10 cellular contexts compared by ENCODE assay signal in the genomic region with DNA sequence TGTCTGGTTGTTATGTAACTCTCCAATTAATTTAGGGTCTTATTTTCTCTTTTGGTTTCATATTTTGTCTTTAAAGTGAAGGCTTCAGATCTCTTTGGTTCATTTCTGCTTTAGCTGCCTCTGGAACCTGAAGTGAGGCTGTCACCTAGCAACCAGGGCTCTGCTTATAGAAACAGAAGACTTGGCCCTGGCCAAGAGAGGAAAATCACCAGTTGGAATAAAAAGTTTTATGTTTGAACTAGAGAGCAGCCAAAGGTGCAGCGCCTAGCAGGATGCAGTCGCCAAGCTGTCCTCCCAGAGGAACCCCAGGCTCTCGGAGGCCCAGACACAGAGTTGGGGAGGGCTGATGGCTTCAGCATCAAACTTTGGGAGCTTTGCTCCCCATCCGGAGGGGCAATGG. TPM values are rescaled to one million over a fixed set of nuclear protein-coding genes. Genes with fewer than 3 reads are reported as not detected.
A peak's percentile ranks its signal among the peaks of the same experiment; 100 is the strongest.
DNase-seq lines count a peak whose midpoint lies in the region; ATAC-seq, FAIRE-seq and TF ChIP-seq lines count a peak whose summit lies in the region.
"Had no signal": no experiment of that assay in that cellular context is flagged by ENCODE, and none has a peak within 500 bp of the region (broad histone marks: within the 10 kb centered on the region; RNA-seq: fewer than 3 reads in every experiment).

No MANE protein-coding gene starts in this region.

- no peaks in the 10 kb centered on the region for H3K27me3 ChIP-seq in HUES48 (ENCODE audit: control insufficient read depth, insufficient read depth, low read length)

- H3K4me3 ChIP-seq in HUES48 (ENCODE audit: low read depth, low read length) (no peak overlapping the region), fibroblast of villous mesenchyme (ENCODE audit: low read depth, low read length) (no peak overlapping the region)

- peak overlapping the region; percentile 84 for H3K27ac ChIP-seq in HUES48 (ENCODE audit: low read depth, low read length)

- ATAC-seq in GM18909 (IDR thresholded peaks at IDR 0.05; ENCODE audit: poor library complexity, unreplicated experiment) (no peak), HG03520 (IDR thresholded peaks at IDR 0.05; ENCODE audit: unreplicated experiment) (no peak)
- ATAC-seq: activated naive CD8-positive, alpha-beta T cell treated with anti-CD3 and anti-CD28 coated beads, Interleukin-2, amount 50 U/mL, for 24 hours had no signal

- no peak for FAIRE-seq in urothelium cell line (lab: Jason Lieb, UNC)
- FAIRE-seq: G401.6 had no signal

- peaks cover 12% of the 10 kb centered on the region for H3K9me3 ChIP-seq in HUES48 (ENCODE audit: control insufficient read depth, insufficient read depth, low read length)

- H3K4me1 ChIP-seq in HUES48 (ENCODE audit: control insufficient read depth, insufficient read depth, low read length) = peaks cover 23% of the 10 kb centered on the region

- no peaks in the 10 kb centered on the region for H3K36me3 ChIP-seq in HUES48 (ENCODE audit: control insufficient read depth, insufficient read depth, low read length)

- no peak overlapping the region for H3K9ac ChIP-seq in HUES48 (ENCODE audit: low read depth, low read length)

- no peak for TF ChIP-seq CTCF in fibroblast of villous mesenchyme (IDR thresholded peaks at IDR 0.05; ENCODE audit: insufficient read depth, low read depth, low read length)

- DNase-seq in NCI-H2196 (lab: John Stamatoyannopoulos, UW; ENCODE audit: unreplicated experiment) (peak; percentile 15), fibroblast of villous mesenchyme (ENCODE audit: low read depth) (peak; percentile 3), putamen (ENCODE audit: low spot score) (peak; percentile 7), urothelium cell line (ENCODE audit: low spot score) (no peak)
- DNase-seq: activated naive CD8-positive, alpha-beta T cell treated with anti-CD3 and anti-CD28 coated beads, Interleukin-2, amount 50 U/mL, for 24 hours; NCI-H526 treated with DMSO at 0.1 percent for 48 hours had no signal

RNA-seq across cellular contexts. Expression of gene LYZL4, which starts 41.1 kb away (rescaled TPM):
- not detected in 2 replicates for total RNA-seq in fibroblast of villous mesenchyme
